Comparison of ENCODE assay signal across 20 cellular contexts in the genomic region with DNA sequence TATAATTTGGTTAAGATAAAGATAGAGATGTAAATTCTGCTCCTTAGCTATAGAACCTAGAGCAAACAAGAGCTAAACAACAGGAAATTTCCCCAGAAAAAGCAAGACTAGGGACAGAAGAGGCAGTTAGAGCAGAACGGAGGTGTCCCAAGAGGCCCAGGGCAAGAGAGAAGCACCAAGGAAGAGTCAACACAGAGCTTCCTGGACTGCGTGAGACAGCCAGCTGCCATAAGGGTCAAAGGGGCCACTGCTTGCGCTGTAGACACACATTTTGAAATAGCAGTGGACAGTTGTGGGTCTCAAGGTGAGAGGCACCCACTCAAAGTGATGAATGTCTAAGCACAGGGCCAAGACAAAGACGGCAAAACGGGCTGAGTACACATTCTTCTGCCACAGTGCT.
DNase-seq lines count a peak whose midpoint lies in the region; ATAC-seq, FAIRE-seq and TF ChIP-seq lines count a peak whose summit lies in the region.
"Had no signal": no experiment of that assay in that cellular context is flagged by ENCODE, and none has a peak within 500 bp of the region (broad histone marks: within the 10 kb centered on the region; RNA-seq: fewer than 3 reads in every experiment).

No MANE protein-coding gene starts in this region.

- no peak for TF ChIP-seq EP300 in A549 (IDR thresholded peaks at IDR 0.05)

- H3K4me3 ChIP-seq in A549 (no peak overlapping the region), astrocyte (ENCODE audit: insufficient read depth, low read depth, low read length) (no peak overlapping the region), mesenchymal stem cell (ENCODE audit: insufficient read depth in 1 of 2, low read depth in 1 of 2, low read length in 2 of 2) (no peak overlapping the region), lower leg skin (ENCODE audit: low read depth, poor library complexity, severe bottlenecking) (no peak overlapping the region)
- H3K4me3 ChIP-seq: HAP-1 had no signal

- CTCF ChIA-PET in A549 (lab: Yijun Ruan, JAX): interaction anchor here (1.2 to 1.6 kb wide), 2 partner anchors 18 to 173 kb away, joined by 3 to 5 read pairs; no protein-coding TSS in a partner anchor

- 89% methylated on average over 5 of the region's 5 CpGs for WGBS in A549 (ENCODE audit: missing lambda C conversion rate)
- WGBS in mesenchymal stem cell: 63% methylated on average over 5 of the region's 5 CpGs
- 95 to 98% methylated on average over 5 of the region's 5 CpGs for WGBS in lower leg skin, 2 donors

- peaks cover 12% of the 10 kb centered on the region for H3K36me3 Mint-ChIP-seq in astrocyte (ENCODE audit: low read depth, unreplicated experiment)

- peak overlapping the region; percentile 43 for H3K4me3 Mint-ChIP-seq in astrocyte (ENCODE audit: unreplicated experiment)
- H3K4me3 Mint-ChIP-seq: CD4-positive, alpha-beta memory T cell; HFFc6 had no signal

- no peak overlapping the region for H2BK5ac ChIP-seq in mesenchymal stem cell (ENCODE audit: low read depth, low read length, poor library complexity, severe bottlenecking)

- H2AK5ac ChIP-seq in mesenchymal stem cell (ENCODE audit: low read length, severe bottlenecking): no peak overlapping the region

- no peaks in the 10 kb centered on the region for H4K20me1 ChIP-seq in astrocyte (ENCODE audit: insufficient read depth, low read length)

- no peak for FAIRE-seq in A549 (lab: Jason Lieb, UNC)
- no peak for FAIRE-seq in astrocyte (lab: Jason Lieb, UNC)
- FAIRE-seq: G401.6, GM12891, H1 had no signal

- H3K18ac ChIP-seq in mesenchymal stem cell (ENCODE audit: low read depth in 1 of 2, low read length in 2 of 2): peak overlapping the region in 1 of 2 experiments; percentile 48

- H2BK12ac ChIP-seq in mesenchymal stem cell (ENCODE audit: low read length in 2 of 2): no peak overlapping the region

- DNase-seq in A549 (ENCODE audit: low read depth in 1 of 2, low spot score in 1 of 2): no peak
- peak; percentile 69 to 73 for DNase-seq in NCI-H526 (lab: John Stamatoyannopoulos, UW)
- no peak for DNase-seq in astrocyte (ENCODE audit: low read depth)
- DNase-seq in mesenchymal stem cell: no peak
- no peak for DNase-seq in GM19240 (ENCODE audit: insufficient read length, low spot score)
- DNase-seq in lower leg skin (ENCODE audit: low spot score in 2 of 2): no peak
- DNase-seq: CD4-positive, alpha-beta memory T cell; DMS153; DMS79 treated with DMSO at 0.1 percent for 48 hours; EL; HFFc6; IMR-90; KBM-7 had no signal

- H3K4me2 ChIP-seq in A549: no peak overlapping the region
- H3K4me2 ChIP-seq in astrocyte (ENCODE audit: low read length): no peak overlapping the region
- no peak overlapping the region for H3K4me2 ChIP-seq in mesenchymal stem cell (ENCODE audit: low read length, poor library complexity, severe bottlenecking)

- H3K9ac ChIP-seq in astrocyte (ENCODE audit: low read length) (no peak overlapping the region), mesenchymal stem cell (ENCODE audit: low read length) (no peak overlapping the region)

- TF ChIP-seq CTCF in A549 (IDR thresholded peaks at IDR 0.05) (no peak), astrocyte (IDR thresholded peaks at IDR 0.05; ENCODE audit: insufficient read depth, low read depth, low read length) (no peak), lower leg skin (IDR thresholded peaks at IDR 0.05) (no peak)

- no peak overlapping the region for H2BK15ac ChIP-seq in mesenchymal stem cell (ENCODE audit: low read depth, poor library complexity, severe bottlenecking)

- peak overlapping the region; percentile 43 for H4K8ac ChIP-seq in mesenchymal stem cell (ENCODE audit: low read length)

- H3K9me3 ChIP-seq in A549 (peaks cover 3% of the 10 kb centered on the region; the same call in 2 of the 3 replicates), astrocyte (ENCODE audit: insufficient read depth, low read depth, low read length) (no peaks in the 10 kb centered on the region), mesenchymal stem cell (ENCODE audit: control insufficient read depth, low read length) (peaks cover 2% of the 10 kb centered on the region)
- H3K9me3 ChIP-seq: HAP-1 had no signal

- intact Hi-C loops in lower leg skin (cut with DNase I; ENCODE audit: low total_unique reads): no loop called here

- no peak overlapping the region for H3K14ac ChIP-seq in mesenchymal stem cell (ENCODE audit: low read length in 2 of 2)

- H3K79me1 ChIP-seq in mesenchymal stem cell (replicated peaks; ENCODE audit: low read length, poor library complexity, severe bottlenecking): peaks cover 12% of the 10 kb centered on the region

- peaks cover 41% of the 10 kb centered on the region for H3K4me1 ChIP-seq in A549
- no peaks in the 10 kb centered on the region for H3K4me1 ChIP-seq in astrocyte (ENCODE audit: insufficient read depth, low read length)
- H3K4me1 ChIP-seq in mesenchymal stem cell (ENCODE audit: control insufficient read depth, insufficient read depth, low read depth, low read length): peaks cover 1% of the 10 kb centered on the region
- H3K4me1 ChIP-seq: HAP-1 had no signal

- peak overlapping the region in 1 of 2 experiments; percentile 59 for H3K23ac ChIP-seq in mesenchymal stem cell (ENCODE audit: low read length in 2 of 2)

- no peak overlapping the region for H3K4ac ChIP-seq in mesenchymal stem cell (ENCODE audit: low read depth in 1 of 2, low read length in 2 of 2)

- POLR2A ChIA-PET in A549 (lab: Yijun Ruan, JAX): no interaction called here

- H3K27me3 Mint-ChIP-seq in astrocyte (ENCODE audit: low read depth, unreplicated experiment): no peaks in the 10 kb centered on the region
- H3K27me3 Mint-ChIP-seq: CD4-positive, alpha-beta memory T cell had no signal

- H3K79me2 ChIP-seq in astrocyte (ENCODE audit: insufficient read depth, low read length): no peaks in the 10 kb centered on the region

- H3K4me1 Mint-ChIP-seq in astrocyte (ENCODE audit: low read depth, unreplicated experiment): peaks cover 11% of the 10 kb centered on the region

- no peak overlapping the region for H2BK120ac ChIP-seq in mesenchymal stem cell (ENCODE audit: low read depth, low read length)

- TF ChIP-seq RAD21 in A549 (conservative IDR thresholded peaks at IDR 0.05 in 1 of 2, IDR thresholded peaks at IDR 0.05 in 1 of 2): no peak

- ATAC-seq in A549 (no peak), HG03442 (IDR thresholded peaks at IDR 0.05; ENCODE audit: unreplicated experiment) (no peak)

- H3K27ac Mint-ChIP-seq in astrocyte (ENCODE audit: unreplicated experiment): no peak overlapping the region
- H3K27ac Mint-ChIP-seq: HFFc6 had no signal

- no peak overlapping the region for H4K91ac ChIP-seq in mesenchymal stem cell (ENCODE audit: low read length)

- peak overlapping the region; percentile 10 to 86; a peak in 3 of 6 replicates for H3K27ac ChIP-seq in A549
- no peak overlapping the region for H3K27ac ChIP-seq in astrocyte (ENCODE audit: low read depth, low read length)
- no peak overlapping the region for H3K27ac ChIP-seq in mesenchymal stem cell (ENCODE audit: low read length, poor library complexity, severe bottlenecking)
- H3K27ac ChIP-seq: 22Rv1, C4-2B had no signal

- H3K9me3 Mint-ChIP-seq in astrocyte (ENCODE audit: unreplicated experiment): peaks cover 2% of the 10 kb centered on the region

- H3K27me3 ChIP-seq in astrocyte (ENCODE audit: insufficient read depth, low read length) (no peaks in the 10 kb centered on the region), mesenchymal stem cell (ENCODE audit: control insufficient read depth in 1 of 2, insufficient read depth in 1 of 2, low read length in 2 of 2) (no peaks in the 10 kb centered on the region)

- no peak overlapping the region for H2AFZ ChIP-seq in astrocyte (ENCODE audit: low read depth, low read length)
- H2AFZ ChIP-seq in mesenchymal stem cell (ENCODE audit: low read depth, low read length): no peak overlapping the region

- no peak for TF ChIP-seq POLR2A in A549 (IDR thresholded peaks at IDR 0.05; ENCODE audit: low read length)
- no peak for TF ChIP-seq POLR2A in lower leg skin (IDR thresholded peaks at IDR 0.05)

- H3K36me3 ChIP-seq in astrocyte (ENCODE audit: insufficient read depth, low read length): no peaks in the 10 kb centered on the region
- peaks cover 4% of the 10 kb centered on the region in 2 experiments for H3K36me3 ChIP-seq in mesenchymal stem cell (ENCODE audit: control insufficient read depth in 1 of 2, insufficient read depth in 2 of 2, low read depth in 1 of 2, low read length in 2 of 2)

TF ChIP-seq in A549, 52 proteins besides CTCF, POLR2A, EP300 and RAD21 (continues in another document):
- TF ChIP-seq ZC3H11A (IDR thresholded peaks at IDR 0.05) (no peak), GATA3 (IDR thresholded peaks at IDR 0.05; ENCODE audit: borderline replicate concordance) (no peak), SREBF2 (IDR thresholded peaks at IDR 0.05) (no peak), CBX8 (IDR thresholded peaks at IDR 0.05) (no peak), CEBPB (IDR thresholded peaks at IDR 0.05) (no peak), JUNB (IDR thresholded peaks at IDR 0.05) (no peak), SMC3 (IDR thresholded peaks at IDR 0.05) (no peak)
- TF ChIP-seq, protein P1, sequence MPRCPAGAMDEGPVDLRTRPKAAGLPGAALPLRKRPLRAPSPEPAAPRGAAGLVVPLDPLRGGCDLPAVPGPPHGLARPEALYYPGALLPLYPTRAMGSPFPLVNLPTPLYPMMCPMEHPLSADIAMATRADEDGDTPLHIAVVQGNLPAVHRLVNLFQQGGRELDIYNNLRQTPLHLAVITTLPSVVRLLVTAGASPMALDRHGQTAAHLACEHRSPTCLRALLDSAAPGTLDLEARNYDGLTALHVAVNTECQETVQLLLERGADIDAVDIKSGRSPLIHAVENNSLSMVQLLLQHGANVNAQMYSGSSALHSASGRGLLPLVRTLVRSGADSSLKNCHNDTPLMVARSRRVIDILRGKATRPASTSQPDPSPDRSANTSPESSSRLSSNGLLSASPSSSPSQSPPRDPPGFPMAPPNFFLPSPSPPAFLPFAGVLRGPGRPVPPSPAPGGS (IDR thresholded peaks at IDR 0.05): no peak
- TF ChIP-seq, protein P2, sequence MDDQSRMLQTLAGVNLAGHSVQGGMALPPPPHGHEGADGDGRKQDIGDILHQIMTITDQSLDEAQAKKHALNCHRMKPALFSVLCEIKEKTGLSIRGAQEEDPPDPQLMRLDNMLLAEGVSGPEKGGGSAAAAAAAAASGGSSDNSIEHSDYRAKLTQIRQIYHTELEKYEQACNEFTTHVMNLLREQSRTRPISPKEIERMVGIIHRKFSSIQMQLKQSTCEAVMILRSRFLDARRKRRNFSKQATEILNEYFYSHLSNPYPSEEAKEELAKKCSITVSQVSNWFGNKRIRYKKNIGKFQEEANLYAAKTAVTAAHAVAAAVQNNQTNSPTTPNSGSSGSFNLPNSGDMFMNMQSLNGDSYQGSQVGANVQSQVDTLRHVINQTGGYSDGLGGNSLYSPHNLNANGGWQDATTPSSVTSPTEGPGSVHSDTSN (IDR thresholded peaks at IDR 0.05): no peak

Comparison
In these comparisons a context has a peak if more than half of its experiments do, and no peak if none do; other contexts are left out.
1. DNase-seq: peak in NCI-H526 (2 of 2); none in A549 (0 of 2), astrocyte (single experiment), mesenchymal stem cell (single experiment), GM19240 (single experiment) and lower leg skin (0 of 2).
2. H3K27ac ChIP-seq: peak in A549 (2 of 2); none in astrocyte (single experiment) and mesenchymal stem cell (single experiment).